3 cellular contexts compared by ENCODE assay signal in genomic region chr6:105172515-105172914, GRCh38. TPM values are rescaled to one million over a fixed set of nuclear protein-coding genes. Genes with fewer than 3 reads are reported as not detected.
"Had no signal": no experiment of that assay in that cellular context is flagged by ENCODE, and none has a peak within 500 bp of the region (broad histone marks: within the 10 kb centered on the region; RNA-seq: fewer than 3 reads in every experiment).

No MANE protein-coding gene starts in this region.

RNA-seq across cellular contexts. Expression of gene POPDC3, which starts 7.3 kb away (rescaled TPM):
- total RNA-seq: OCI-LY7, Peyer's patch, T-cell had no signal
